Comparison of ENCODE assay signal across 10 cellular contexts in genomic region chr11:13970986-13971385, GRCh38. TPM values are rescaled to one million over a fixed set of nuclear protein-coding genes. Genes with fewer than 3 reads are reported as not detected.
DNase-seq lines count a peak whose midpoint lies in the region; ATAC-seq and TF ChIP-seq lines count a peak whose summit lies in the region.
"Had no signal": no experiment of that assay in that cellular context is flagged by ENCODE, and none has a peak within 500 bp of the region (broad histone marks: within the 10 kb centered on the region; RNA-seq: fewer than 3 reads in every experiment).

No MANE protein-coding gene starts in this region.

- no peaks in the 10 kb centered on the region for H3K9me2 ChIP-seq in GM23248 (ENCODE audit: insufficient read depth)

- WGBS in GM23248 (ENCODE audit: low coverage in 1 of 2, low lambda C conversion rate in 2 of 2, missing lambda C conversion rate in 2 of 2), 2 experiments = 15 to 22% methylated on average over 2 of the region's 2 CpGs

- H3K4me3 ChIP-seq in GM23248 = no peak overlapping the region
- no peak overlapping the region for H3K4me3 ChIP-seq in SJSA1

- H3K79me2 ChIP-seq in GM23248 (ENCODE audit: insufficient read depth) = no peaks in the 10 kb centered on the region

- H3K27me3 ChIP-seq in GM23248 (replicated peaks; ENCODE audit: insufficient read depth) (peaks cover 24% of the 10 kb centered on the region), SJSA1 (replicated peaks) (peaks cover 6% of the 10 kb centered on the region)

- DNase-seq in GM23248 (peak; percentile 25), SJSA1 (ENCODE audit: low read depth in 1 of 2, low spot score in 2 of 2) (peak; percentile 53 to 57), iPS-NIHi11 (ENCODE audit: low spot score) (peak; percentile 47), GM19240 (ENCODE audit: insufficient read length, low spot score) (no peak), NCI-H1694 (lab: John Stamatoyannopoulos, UW) (no peak)
- DNase-seq: activated CD4-positive, CD25-positive, alpha-beta regulatory T cell treated with anti-CD3 and anti-CD28 coated beads, Interleukin-2, amount 50 U/mL, for 72 hours; GOT3 had no signal

- H4K20me1 ChIP-seq in GM23248 (ENCODE audit: insufficient read depth) = no peaks in the 10 kb centered on the region

- in situ Hi-C loops in GM23248 (cut with MboI) = no loop called here

- peak; percentile 73 for TF ChIP-seq CTCF in C4-2B (conservative IDR thresholded peaks at IDR 0.05)

- H3F3A ChIP-seq in GM23248 (ENCODE audit: insufficient read depth) = 0 out of 2 replicates have a peak, but pooled peaks cover 13% of the 10 kb centered on the region

- H3K9me3 ChIP-seq in GM23248 (ENCODE audit: low read depth) (no peaks in the 10 kb centered on the region), SJSA1 (replicated peaks) (no peaks in the 10 kb centered on the region)

- H3K27ac ChIP-seq in C4-2B (no peak overlapping the region), GM23248 (no peak overlapping the region), SJSA1 (no peak overlapping the region)

- ATAC-seq in HG02798 (IDR thresholded peaks at IDR 0.05; ENCODE audit: poor library complexity, unreplicated experiment) (no peak), GM18517 (IDR thresholded peaks at IDR 0.05; ENCODE audit: unreplicated experiment) (no peak)

- H3K4me1 ChIP-seq in GM23248 (ENCODE audit: insufficient read depth) (peaks cover 12% of the 10 kb centered on the region), SJSA1 (replicated peaks) (peaks cover 8% of the 10 kb centered on the region)

- H3K36me3 ChIP-seq in GM23248 (ENCODE audit: low read depth) = no peaks in the 10 kb centered on the region
- H3K36me3 ChIP-seq in SJSA1 = no peaks in the 10 kb centered on the region

- no peak overlapping the region for H3K4me2 ChIP-seq in GM23248 (ENCODE audit: unreplicated experiment)

- H3K9ac ChIP-seq in GM23248 = no peak overlapping the region

- H2AFZ ChIP-seq in GM23248 = no peak overlapping the region

RNA-seq across cellular contexts. Expression of gene SPON1, which starts 8.5 kb away (rescaled TPM):
- 2.4 and 3.7 TPM in 2 replicates for total RNA-seq in GM23248 (2014; rRNA removed; shearing (Covaris generic))
- 3.8 and 5.4 TPM in 2 replicates for polyA plus RNA-seq in GM23248 (2016; fragmentation: Nextera tagmentation; extraction: Ambion mirVana)
- total RNA-seq in SJSA1 (2014; rRNA removed; shearing (Covaris generic)) = 22.5 and 24.6 TPM in 2 replicates

Comparison
In these comparisons a context has a peak if more than half of its experiments do, and no peak if none do; other contexts are left out.
1. DNase-seq: peak in GM23248 (single experiment), SJSA1 (2 of 2) and iPS-NIHi11 (single experiment); none in GM19240 (single experiment) and NCI-H1694 (single experiment).